ENCODE assay signal across 10 cellular contexts in the genomic region with DNA sequence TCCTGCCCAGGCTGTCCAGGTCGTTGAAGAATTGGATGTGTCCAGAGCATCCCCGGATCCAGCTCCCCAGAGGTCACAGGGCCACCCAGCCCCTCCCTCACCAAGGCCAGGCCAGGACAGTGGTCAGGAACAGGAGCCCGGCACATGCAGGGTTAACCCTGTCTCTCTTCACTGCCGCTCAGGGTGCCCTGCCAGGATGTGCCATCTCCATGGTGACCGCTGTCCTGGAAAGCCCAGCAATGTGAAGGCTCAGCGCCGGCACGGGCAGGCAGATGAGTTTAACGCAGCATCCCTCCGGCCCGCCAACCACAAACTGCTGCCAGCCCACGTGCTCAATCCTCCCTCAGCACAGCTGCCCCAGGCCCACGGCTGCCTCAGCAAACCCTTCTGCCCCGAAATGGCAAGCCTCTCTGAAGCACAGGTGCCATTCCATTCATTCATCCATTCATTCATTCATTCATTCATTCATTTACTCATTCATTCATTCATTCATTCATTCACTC. TPM values are rescaled to one million over a fixed set of nuclear protein-coding genes. Genes with fewer than 3 reads are reported as not detected.
DNase-seq lines count a peak whose midpoint lies in the region; ATAC-seq and TF ChIP-seq lines count a peak whose summit lies in the region.
"Had no signal": no experiment of that assay in that cellular context is flagged by ENCODE, and none has a peak within 500 bp of the region (broad histone marks: within the 10 kb centered on the region; RNA-seq: fewer than 3 reads in every experiment).

No MANE protein-coding gene starts in this region.

- peaks cover 7% of the 10 kb centered on the region for H3K27me3 Mint-ChIP-seq in brain
- H3K27me3 Mint-ChIP-seq in stimulated activated memory B cell treated with anti-CD40 and anti-IgM and Interleukin-4, amounts not matched to agents 10 μg/mL and 1 μg/mL and 100 μg/mL, for 72 hours = peaks cover 99% of the 10 kb centered on the region

- peak; percentile 11 for DNase-seq in activated CD8-positive, alpha-beta memory T cell treated with anti-CD3 and anti-CD28 coated beads, Interleukin-2, amount 50 U/mL, for 4 hours
- no peak for DNase-seq in activated CD8-positive, alpha-beta memory T cell treated with anti-CD3 and anti-CD28 coated beads for 24 hours
- peak; percentile 24 for DNase-seq in NCI-H1092 treated with DMSO at 0.1 percent for 48 hours (lab: John Stamatoyannopoulos, UW)
- peak; percentile 87 for DNase-seq in retina
- DNase-seq in HuH-7.5 (ENCODE audit: low spot score) = no peak
- DNase-seq: activated naive CD4-positive, alpha-beta T cell had no signal

- H3K36me3 Mint-ChIP-seq in brain = no peaks in the 10 kb centered on the region
- H3K36me3 Mint-ChIP-seq in stimulated activated memory B cell treated with anti-CD40 and anti-IgM and Interleukin-4, amounts not matched to agents 10 μg/mL and 1 μg/mL and 100 μg/mL, for 72 hours = no peaks in the 10 kb centered on the region

- H3K27ac Mint-ChIP-seq in brain = peak overlapping the region; percentile 40 to 89 (median 84)
- no peak overlapping the region for H3K27ac Mint-ChIP-seq in stimulated activated memory B cell treated with anti-CD40 and anti-IgM and Interleukin-4, amounts not matched to agents 10 μg/mL and 1 μg/mL and 100 μg/mL, for 72 hours

- peaks cover 79% of the 10 kb centered on the region for H3K4me1 Mint-ChIP-seq in brain
- H3K4me1 Mint-ChIP-seq in stimulated activated memory B cell treated with anti-CD40 and anti-IgM and Interleukin-4, amounts not matched to agents 10 μg/mL and 1 μg/mL and 100 μg/mL, for 72 hours = peaks cover 22% of the 10 kb centered on the region

- ATAC-seq in HG03520 (IDR thresholded peaks at IDR 0.05; ENCODE audit: unreplicated experiment) = no peak
- ATAC-seq in stimulated activated memory B cell treated with anti-CD40 and anti-IgM and Interleukin-4, amounts not matched to agents 10 μg/mL and 1 μg/mL and 100 μg/mL, for 72 hours = no peak
- ATAC-seq: Panc1 had no signal

- TF ChIP-seq CTCF in brain (conservative IDR thresholded peaks at IDR 0.05) = no peak

- H3K4me3 Mint-ChIP-seq in brain = peak overlapping the region; percentile 19 to 58 (median 36)
- H3K4me3 Mint-ChIP-seq in stimulated activated memory B cell treated with anti-CD40 and anti-IgM and Interleukin-4, amounts not matched to agents 10 μg/mL and 1 μg/mL and 100 μg/mL, for 72 hours = no peak overlapping the region

- H3K9me3 Mint-ChIP-seq in brain = peaks cover 0 to 3% (median 0%) of the 10 kb centered on the region in 5 experiments
- H3K9me3 Mint-ChIP-seq in stimulated activated memory B cell treated with anti-CD40 and anti-IgM and Interleukin-4, amounts not matched to agents 10 μg/mL and 1 μg/mL and 100 μg/mL, for 72 hours = no peaks in the 10 kb centered on the region

RNA-seq across cellular contexts. Expression of a gene that starts 4.4 kb away (rescaled TPM):
- polyA plus RNA-seq in brain (ENCODE audit: insufficient read depth, low read depth, low replicate concordance) = 69.2 TPM

RNA-seq across cellular contexts. Expression of a gene that starts 20.6 kb away (rescaled TPM):
- not detected for polyA plus RNA-seq in brain (ENCODE audit: insufficient read depth, low read depth, low replicate concordance)

Comparison
In these comparisons a context has a peak if more than half of its experiments do, and no peak if none do; other contexts are left out.
1. DNase-seq: peak in activated CD8-positive, alpha-beta memory T cell treated with anti-CD3 and anti-CD28 coated beads, Interleukin-2, amount 50 U/mL, for 4 hours (single experiment), NCI-H1092 treated with DMSO at 0.1 percent for 48 hours (single experiment) and retina (single experiment); none in activated CD8-positive, alpha-beta memory T cell treated with anti-CD3 and anti-CD28 coated beads for 24 hours (single experiment) and HuH-7.5 (single experiment).